9 cellular contexts compared by ENCODE assay signal in genomic region chr2:178194600-178195389, GRCh38.
DNase-seq lines count a peak whose midpoint lies in the region; ATAC-seq lines count a peak whose summit lies in the region.
"Had no signal": no experiment of that assay in that cellular context is flagged by ENCODE, and none has a peak within 500 bp of the region (broad histone marks: within the 10 kb centered on the region; RNA-seq: fewer than 3 reads in every experiment).

No MANE protein-coding gene starts in this region.

- no peaks in the 10 kb centered on the region for H3K36me3 ChIP-seq in neuron (ENCODE audit: insufficient read depth, low read length)

- no peaks in the 10 kb centered on the region for H3K9me3 ChIP-seq in neuron (ENCODE audit: low read length)

- peaks cover 37% of the 10 kb centered on the region for H3K27me3 Mint-ChIP-seq in activated naive CD4-positive, alpha-beta T cell treated with anti-CD3 and anti-CD28 coated beads, Interleukin-2, amount 50 U/mL, for 24 hours

- H3K27ac Mint-ChIP-seq in activated naive CD4-positive, alpha-beta T cell treated with anti-CD3 and anti-CD28 coated beads, Interleukin-2, amount 50 U/mL, for 24 hours = no peak overlapping the region

- no peaks in the 10 kb centered on the region for H3K9me3 Mint-ChIP-seq in activated naive CD4-positive, alpha-beta T cell treated with anti-CD3 and anti-CD28 coated beads, Interleukin-2, amount 50 U/mL, for 24 hours

- H3K4me3 Mint-ChIP-seq in activated naive CD4-positive, alpha-beta T cell treated with anti-CD3 and anti-CD28 coated beads, Interleukin-2, amount 50 U/mL, for 24 hours = peak overlapping the region; percentile 77

- H3K36me3 Mint-ChIP-seq in activated naive CD4-positive, alpha-beta T cell treated with anti-CD3 and anti-CD28 coated beads, Interleukin-2, amount 50 U/mL, for 24 hours = no peaks in the 10 kb centered on the region

- H3K4me1 Mint-ChIP-seq in activated naive CD4-positive, alpha-beta T cell treated with anti-CD3 and anti-CD28 coated beads, Interleukin-2, amount 50 U/mL, for 24 hours = peaks cover 14% of the 10 kb centered on the region

- H2AFZ ChIP-seq in neuron (ENCODE audit: low read depth, low read length) = peak overlapping the region; percentile 91

- peak; percentile 4 for ATAC-seq in HG02798 (IDR thresholded peaks at IDR 0.05; ENCODE audit: poor library complexity, unreplicated experiment)

- H3K4me3 ChIP-seq in neuron (ENCODE audit: low read length) = peak overlapping the region; percentile 59

- H3K4me1 ChIP-seq in neuron (ENCODE audit: insufficient read depth, low read length) = peaks cover 20% of the 10 kb centered on the region

- DNase-seq in NCI-H446 (lab: John Stamatoyannopoulos, UW) (peak; percentile 14 to 49), NCI-H446 treated with DMSO at 0.1 percent for 48 hours (lab: John Stamatoyannopoulos, UW) (no peak), NCI-H345 (lab: John Stamatoyannopoulos, UW) (peak; percentile 60), glomerular visceral epithelial cell (ENCODE audit: extremely low spot score) (peak; percentile 68), NCI-H187 (lab: John Stamatoyannopoulos, UW) (no peak)
- DNase-seq: DND-41 had no signal

- H3K27me3 ChIP-seq in neuron (ENCODE audit: insufficient read depth, low read length) = peaks cover 14% of the 10 kb centered on the region

Comparison
In these comparisons a context has a peak if more than half of its experiments do, and no peak if none do; other contexts are left out.
1. DNase-seq: peak in NCI-H446 (2 of 2), NCI-H345 (single experiment) and glomerular visceral epithelial cell (single experiment); none in NCI-H446 treated with DMSO at 0.1 percent for 48 hours (single experiment) and NCI-H187 (0 of 2).